8 cellular contexts compared by ENCODE assay signal in genomic region chr17:42980766-42981397, GRCh38. TPM values are rescaled to one million over a fixed set of nuclear protein-coding genes. Genes with fewer than 3 reads are reported as not detected.
A peak's percentile ranks its signal among the peaks of the same experiment; 100 is the strongest.
DNase-seq lines count a peak whose midpoint lies in the region; ATAC-seq lines count a peak whose summit lies in the region.

No MANE protein-coding gene starts in this region.

- H3K27ac Mint-ChIP-seq in activated CD8-positive, alpha-beta T cell treated with anti-CD3 and anti-CD28 coated beads, Interleukin-2, amount 10 ng/mL, durations not matched to agents 7 days and 5 days = peak overlapping the region; percentile 95

- peaks cover 28% of the 10 kb centered on the region for H3K36me3 ChIP-seq in mesodermal cell (ENCODE audit: control insufficient read depth, insufficient read depth, low read length)

- ATAC-seq in HG03097 (IDR thresholded peaks at IDR 0.05; ENCODE audit: low FRiP score, unreplicated experiment) = peak; percentile 30
- ATAC-seq in activated CD8-positive, alpha-beta T cell treated with anti-CD3 and anti-CD28 coated beads, Interleukin-2, amount 10 ng/mL, durations not matched to agents 7 days and 5 days = peak; percentile 76

- no peaks in the 10 kb centered on the region for H3K9me3 ChIP-seq in mesodermal cell (ENCODE audit: control insufficient read depth, low read length)

- H3K4me1 Mint-ChIP-seq in activated CD8-positive, alpha-beta T cell treated with anti-CD3 and anti-CD28 coated beads, Interleukin-2, amount 10 ng/mL, durations not matched to agents 7 days and 5 days (ENCODE audit: low read depth) = peaks cover 45% of the 10 kb centered on the region

- H3K27ac ChIP-seq in mesodermal cell (ENCODE audit: low read depth, low read length, severe bottlenecking) = peak overlapping the region; percentile 87

- POLR2A ChIA-PET in activated CD8-positive, alpha-beta T cell treated with anti-CD3 and anti-CD28 coated beads, Interleukin-2, amount 10 ng/mL, durations not matched to agents 7 days and 5 days (lab: Charles Lee) = interaction anchor here (1.8 kb wide), 1 partner anchor 231 kb away, joined by 6 read pairs; the partner anchor contains the start of gene TMEM106A

- H3K4me3 ChIP-seq in mesodermal cell (ENCODE audit: extremely low read depth, insufficient read depth, low read length, poor library complexity, severe bottlenecking) = peak overlapping the region; percentile 89

- 0 to 1% methylated on average over 53 to 65 of the region's 67 CpGs for WGBS in mesodermal cell (ENCODE audit: insufficient coverage in 2 of 2), 2 experiments

- H3K27me3 Mint-ChIP-seq in activated CD8-positive, alpha-beta T cell treated with anti-CD3 and anti-CD28 coated beads, Interleukin-2, amount 10 ng/mL, durations not matched to agents 7 days and 5 days (ENCODE audit: low read depth) = no peaks in the 10 kb centered on the region

- CTCF ChIA-PET in activated CD8-positive, alpha-beta T cell treated with anti-CD3 and anti-CD28 coated beads, Interleukin-2, amount 10 ng/mL, durations not matched to agents 7 days and 5 days (lab: Charles Lee) = interaction anchor here (0.7 to 1.0 kb wide), 2 partner anchors 17 to 159 kb away, joined by 3 to 6 read pairs; partner anchors contain the start of gene RPL27

- peaks cover 3% of the 10 kb centered on the region for H3K4me1 ChIP-seq in mesodermal cell (ENCODE audit: control insufficient read depth, insufficient read depth, low read length, poor library complexity, severe bottlenecking)

- H3K4me3 Mint-ChIP-seq in activated CD8-positive, alpha-beta T cell treated with anti-CD3 and anti-CD28 coated beads, Interleukin-2, amount 10 ng/mL, durations not matched to agents 7 days and 5 days = peak overlapping the region; percentile 96

- DNase-seq in NK-92 treated with Interleukin-12 subunit alpha and Interleukin-12 subunit beta, amount 100 ng/mL, for 24 hours (lab: John Stamatoyannopoulos, UW) = peak; percentile 52
- no peak for DNase-seq in NK-92 (lab: John Stamatoyannopoulos, UW; ENCODE audit: unreplicated experiment)
- peak; percentile 24 for DNase-seq in NCI-H748 treated with DMSO at 0.1 percent for 48 hours (lab: John Stamatoyannopoulos, UW)
- DNase-seq in activated CD8-positive, alpha-beta T cell treated with anti-CD3 and anti-CD28 coated beads, Interleukin-2, amount 10 ng/mL, durations not matched to agents 7 days and 5 days = peak; percentile 80
- DNase-seq in effector CD4-positive, alpha-beta T cell = peak; percentile 39
- peak; percentile 29 to 48 for DNase-seq in stimulated activated CD8-positive, alpha-beta memory T cell treated with anti-CD3 and anti-CD28 coated beads, Interleukin-7, amount 100 ng/mL, for 4 hours (ENCODE audit: low read depth in 2 of 2)

- peaks cover 31% of the 10 kb centered on the region for H3K36me3 Mint-ChIP-seq in activated CD8-positive, alpha-beta T cell treated with anti-CD3 and anti-CD28 coated beads, Interleukin-2, amount 10 ng/mL, durations not matched to agents 7 days and 5 days (ENCODE audit: low read depth)

- H3K9me3 Mint-ChIP-seq in activated CD8-positive, alpha-beta T cell treated with anti-CD3 and anti-CD28 coated beads, Interleukin-2, amount 10 ng/mL, durations not matched to agents 7 days and 5 days (ENCODE audit: insufficient read depth) = no peaks in the 10 kb centered on the region

RNA-seq across cellular contexts. Expression of gene RUNDC1, which starts 0.5 kb away (rescaled TPM):
- 10 to 100 TPM; 16.2 to 16.8 TPM for total RNA-seq in activated CD8-positive, alpha-beta T cell treated with anti-CD3 and anti-CD28 coated beads, Interleukin-2, amount 10 ng/mL, durations not matched to agents 7 days and 5 days
- 9.6 TPM for polyA plus RNA-seq in mesodermal cell (2013, experiment 1 of 2)
- 7.7 TPM for polyA plus RNA-seq in mesodermal cell (2013, experiment 2 of 2)

RNA-seq across cellular contexts. Expression of gene PTGES3L, which starts 1.0 kb away (rescaled TPM):
- under 1 TPM; 0.37 to 0.86 TPM for total RNA-seq in activated CD8-positive, alpha-beta T cell treated with anti-CD3 and anti-CD28 coated beads, Interleukin-2, amount 10 ng/mL, durations not matched to agents 7 days and 5 days
- 3.8 TPM for polyA plus RNA-seq in mesodermal cell (2013, experiment 1 of 2)
- 3.5 TPM for polyA plus RNA-seq in mesodermal cell (2013, experiment 2 of 2)

RNA-seq across cellular contexts. Expression of gene AARSD1, which starts 16.6 kb away (rescaled TPM):
- total RNA-seq in activated CD8-positive, alpha-beta T cell treated with anti-CD3 and anti-CD28 coated beads, Interleukin-2, amount 10 ng/mL, durations not matched to agents 7 days and 5 days = 10 to 100 TPM; 37.6 to 38.3 TPM
- 40.4 TPM for polyA plus RNA-seq in mesodermal cell (2013, experiment 1 of 2)
- polyA plus RNA-seq in mesodermal cell (2013, experiment 2 of 2) = 45.4 TPM

RNA-seq across cellular contexts. Expression of gene RPL27, which starts 17.3 kb away (rescaled TPM):
- total RNA-seq in activated CD8-positive, alpha-beta T cell treated with anti-CD3 and anti-CD28 coated beads, Interleukin-2, amount 10 ng/mL, durations not matched to agents 7 days and 5 days = 100 to 1,000 TPM; 949 to 980 TPM
- 2,329 TPM for polyA plus RNA-seq in mesodermal cell (2013, experiment 1 of 2)
- 2,398 TPM for polyA plus RNA-seq in mesodermal cell (2013, experiment 2 of 2)

RNA-seq across cellular contexts. Expression of gene IFI35, which starts 25.7 kb away (rescaled TPM):
- 100 to 1,000 TPM; 107 to 110 TPM for total RNA-seq in activated CD8-positive, alpha-beta T cell treated with anti-CD3 and anti-CD28 coated beads, Interleukin-2, amount 10 ng/mL, durations not matched to agents 7 days and 5 days
- polyA plus RNA-seq in mesodermal cell (2013, experiment 1 of 2) = 0.88 TPM
- 1.4 TPM for polyA plus RNA-seq in mesodermal cell (2013, experiment 2 of 2)
